1 cellular context compared by ENCODE assay signal in genomic region chr10:132307823-132308587, GRCh38.
TF ChIP-seq lines count a peak whose summit lies in the region.

TSS of gene STK32C (minus strand) at chr10:132307950. CDS start at chr10:132307833, 117 bp downstream.

TF ChIP-seq in K562, 482 proteins besides CTCF, POLR2A, EP300 and RAD21 (continued from another document and continues in another):
- TF ChIP-seq VEZF1 (CRISPR knock-in tag; IDR thresholded peaks at IDR 0.05) (peak; percentile 57), ZNF785 (CRISPR knock-in tag; IDR thresholded peaks at IDR 0.05) (no peak), ATF7 (IDR thresholded peaks at IDR 0.05) (peak; percentile 21; the same call in 1 of the 2 replicates), JUNB (CRISPR knock-in tag; conservative IDR thresholded peaks at IDR 0.05) (no peak), USF1 (CRISPR knock-in tag; IDR thresholded peaks at IDR 0.05) (no peak), MAZ (CRISPR knock-in tag; conservative IDR thresholded peaks at IDR 0.05 in 1 of 2, IDR thresholded peaks at IDR 0.05 in 1 of 2) (0 out of 4 replicates have a peak, but pooled peaks of 1 of the 2 experiments have one; percentile 34), UBTF (IDR thresholded peaks at IDR 0.05; ENCODE audit: borderline replicate concordance in 1 of 2, low read depth in 2 of 2, low read length in 2 of 2) (0 out of 4 replicates have a peak, but pooled peaks of 1 of the 2 experiments have one; percentile 34), CHD7 (IDR thresholded peaks at IDR 0.05; ENCODE audit: low read depth, low read length) (no peak), RBFOX2 (IDR thresholded peaks at IDR 0.05; ENCODE audit: low read depth, low read length) (peak; percentile 36; the same call in 1 of the 2 replicates), SMAD2 (IDR thresholded peaks at IDR 0.05; ENCODE audit: low read depth, low read length) (no peak), FOSL1 (tag; conservative IDR thresholded peaks at IDR 0.05) (no peak), MIER1 (IDR thresholded peaks at IDR 0.05; ENCODE audit: low read depth) (no peak), MTA3 (IDR thresholded peaks at IDR 0.05; ENCODE audit: borderline replicate concordance) (0 out of 2 replicates have a peak, but pooled peaks have one; percentile 41), KDM2B (CRISPR knock-in tag; IDR thresholded peaks at IDR 0.05) (0 out of 2 replicates have a peak, but pooled peaks have one; percentile 16), CTBP1 (IDR thresholded peaks at IDR 0.05; ENCODE audit: borderline replicate concordance) (0 out of 2 replicates have a peak, but pooled peaks have one; percentile 2), ZNF431 (CRISPR knock-in tag; IDR thresholded peaks at IDR 0.05) (no peak), ZBTB7A (IDR thresholded peaks at IDR 0.05; ENCODE audit: borderline replicate concordance, control insufficient read depth, low read depth, low read length) (0 out of 2 replicates have a peak, but pooled peaks have one; percentile 10), ZNF277 (CRISPR knock-in tag; IDR thresholded peaks at IDR 0.05; ENCODE audit: borderline replicate concordance) (no peak), SMAD3 (CRISPR knock-in tag; conservative IDR thresholded peaks at IDR 0.05) (no peak), NCOR1 (IDR thresholded peaks at IDR 0.05) (no peak), ZNF408 (CRISPR knock-in tag; IDR thresholded peaks at IDR 0.05; ENCODE audit: low read depth) (no peak), RB1 (IDR thresholded peaks at IDR 0.05; ENCODE audit: low read depth) (peak; percentile 45; the same call in 1 of the 2 replicates), HMGN3 (IDR thresholded peaks at IDR 0.05; ENCODE audit: borderline replicate concordance, extremely low read depth, insufficient read length, low read depth, low read length) (peak; percentile 24), RBBP5 (IDR thresholded peaks at IDR 0.05; ENCODE audit: borderline replicate concordance, insufficient read depth, low read length, poor library complexity, severe bottlenecking) (peak; percentile 34), ZNF124 (CRISPR knock-in tag; IDR thresholded peaks at IDR 0.05) (no peak), YY1 (IDR thresholded peaks at IDR 0.05; ENCODE audit: borderline replicate concordance in 1 of 3, control insufficient read depth in 1 of 3, extremely low read depth in 1 of 3, insufficient read depth in 3 of 3, insufficient read length in 1 of 3, insufficient replicate concordance in 2 of 3, low read depth in 1 of 3, low read length in 2 of 3) (no peak), ZNF668 (CRISPR knock-in tag; IDR thresholded peaks at IDR 0.05) (no peak)
- TF ChIP-seq, protein P1, sequence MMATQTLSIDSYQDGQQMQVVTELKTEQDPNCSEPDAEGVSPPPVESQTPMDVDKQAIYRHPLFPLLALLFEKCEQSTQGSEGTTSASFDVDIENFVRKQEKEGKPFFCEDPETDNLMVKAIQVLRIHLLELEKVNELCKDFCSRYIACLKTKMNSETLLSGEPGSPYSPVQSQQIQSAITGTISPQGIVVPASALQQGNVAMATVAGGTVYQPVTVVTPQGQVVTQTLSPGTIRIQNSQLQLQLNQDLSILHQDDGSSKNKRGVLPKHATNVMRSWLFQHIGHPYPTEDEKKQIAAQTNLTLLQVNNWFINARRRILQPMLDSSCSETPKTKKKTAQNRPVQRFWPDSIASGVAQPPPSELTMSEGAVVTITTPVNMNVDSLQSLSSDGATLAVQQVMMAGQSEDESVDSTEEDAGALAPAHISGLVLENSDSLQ (IDR thresholded peaks at IDR 0.05): no peak
- TF ChIP-seq, protein P2, sequence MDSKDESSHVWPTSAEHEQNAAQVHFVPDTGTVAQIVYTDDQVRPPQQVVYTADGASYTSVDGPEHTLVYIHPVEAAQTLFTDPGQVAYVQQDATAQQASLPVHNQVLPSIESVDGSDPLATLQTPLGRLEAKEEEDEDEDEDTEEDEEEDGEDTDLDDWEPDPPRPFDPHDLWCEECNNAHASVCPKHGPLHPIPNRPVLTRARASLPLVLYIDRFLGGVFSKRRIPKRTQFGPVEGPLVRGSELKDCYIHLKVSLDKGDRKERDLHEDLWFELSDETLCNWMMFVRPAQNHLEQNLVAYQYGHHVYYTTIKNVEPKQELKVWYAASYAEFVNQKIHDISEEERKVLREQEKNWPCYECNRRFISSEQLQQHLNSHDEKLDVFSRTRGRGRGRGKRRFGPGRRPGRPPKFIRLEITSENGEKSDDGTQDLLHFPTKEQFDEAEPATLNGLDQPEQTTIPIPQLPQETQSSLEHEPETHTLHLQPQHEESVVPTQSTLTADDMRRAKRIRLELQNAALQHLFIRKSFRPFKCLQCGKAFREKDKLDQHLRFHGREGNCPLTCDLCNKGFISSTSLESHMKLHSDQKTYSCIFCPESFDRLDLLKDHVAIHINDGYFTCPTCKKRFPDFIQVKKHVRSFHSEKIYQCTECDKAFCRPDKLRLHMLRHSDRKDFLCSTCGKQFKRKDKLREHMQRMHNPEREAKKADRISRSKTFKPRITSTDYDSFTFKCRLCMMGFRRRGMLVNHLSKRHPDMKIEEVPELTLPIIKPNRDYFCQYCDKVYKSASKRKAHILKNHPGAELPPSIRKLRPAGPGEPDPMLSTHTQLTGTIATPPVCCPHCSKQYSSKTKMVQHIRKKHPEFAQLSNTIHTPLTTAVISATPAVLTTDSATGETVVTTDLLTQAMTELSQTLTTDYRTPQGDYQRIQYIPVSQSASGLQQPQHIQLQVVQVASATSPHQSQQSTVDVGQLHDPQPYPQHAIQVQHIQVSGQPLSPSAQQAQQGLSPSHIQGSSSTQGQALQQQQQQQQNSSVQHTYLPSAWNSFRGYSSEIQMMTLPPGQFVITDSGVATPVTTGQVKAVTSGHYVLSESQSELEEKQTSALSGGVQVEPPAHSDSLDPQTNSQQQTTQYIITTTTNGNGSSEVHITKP (IDR thresholded peaks at IDR 0.05; ENCODE audit: partially characterized antibody): peak; percentile 47
- TF ChIP-seq, protein P3, sequence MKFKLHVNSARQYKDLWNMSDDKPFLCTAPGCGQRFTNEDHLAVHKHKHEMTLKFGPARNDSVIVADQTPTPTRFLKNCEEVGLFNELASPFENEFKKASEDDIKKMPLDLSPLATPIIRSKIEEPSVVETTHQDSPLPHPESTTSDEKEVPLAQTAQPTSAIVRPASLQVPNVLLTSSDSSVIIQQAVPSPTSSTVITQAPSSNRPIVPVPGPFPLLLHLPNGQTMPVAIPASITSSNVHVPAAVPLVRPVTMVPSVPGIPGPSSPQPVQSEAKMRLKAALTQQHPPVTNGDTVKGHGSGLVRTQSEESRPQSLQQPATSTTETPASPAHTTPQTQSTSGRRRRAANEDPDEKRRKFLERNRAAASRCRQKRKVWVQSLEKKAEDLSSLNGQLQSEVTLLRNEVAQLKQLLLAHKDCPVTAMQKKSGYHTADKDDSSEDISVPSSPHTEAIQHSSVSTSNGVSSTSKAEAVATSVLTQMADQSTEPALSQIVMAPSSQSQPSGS (CRISPR knock-in tag; IDR thresholded peaks at IDR 0.05): no peak
